ENCODE assay signal across 8 cellular contexts in genomic region chr16:85334718-85335583, GRCh38.
A peak's percentile ranks its signal among the peaks of the same experiment; 100 is the strongest.
DNase-seq lines count a peak whose midpoint lies in the region; ATAC-seq and TF ChIP-seq lines count a peak whose summit lies in the region.

No MANE protein-coding gene starts in this region.

- TF ChIP-seq EP300 in Ishikawa (IDR thresholded peaks at IDR 0.05; ENCODE audit: borderline replicate concordance), result peak; percentile 66; the same call in 1 of the 2 replicates

- no peaks in the 10 kb centered on the region for H3K79me2 ChIP-seq in mesendoderm (ENCODE audit: control insufficient read depth, insufficient read depth, low read length)

- peak overlapping the region; percentile 57 for H3K56ac ChIP-seq in mesendoderm (ENCODE audit: low read length)

- BruUV-seq in A673 (replicated peaks; lab: Mats Ljungman, UMichigan), result no TSS peak

- POLR2A ChIA-PET in A673 (lab: Charles Lee; ENCODE audit: low non-redundant PET), result no interaction called here

- H3K4ac ChIP-seq in mesendoderm (ENCODE audit: low read depth, low read length), result no peak overlapping the region

- H3K36me3 ChIP-seq in A673 (ENCODE audit: insufficient read depth, low read length, poor library complexity, severe bottlenecking) (no peaks in the 10 kb centered on the region), mesendoderm (ENCODE audit: control insufficient read depth, insufficient read depth, low read length) (no peaks in the 10 kb centered on the region)

- peak overlapping the region; percentile 28 for H3K18ac ChIP-seq in mesendoderm (ENCODE audit: low read length)

- ATAC-seq in HG03108 (IDR thresholded peaks at IDR 0.05; ENCODE audit: unreplicated experiment) (no peak), GM21390 (IDR thresholded peaks at IDR 0.05; ENCODE audit: unreplicated experiment) (no peak)

- no peak overlapping the region for H4K8ac ChIP-seq in mesendoderm (ENCODE audit: low read depth, low read length)

- DNase-seq in A673 (ENCODE audit: low spot score) (peak; percentile 45), astrocyte of the cerebellum (ENCODE audit: low read depth) (no peak), mesendoderm (peak; percentile 81), NCI-H2029 (lab: John Stamatoyannopoulos, UW) (no peak), coronary artery (ENCODE audit: low spot score) (no peak)

- H3K27ac ChIP-seq in A673 (ENCODE audit: low read depth, low read length, poor library complexity, severe bottlenecking) (peak overlapping the region; percentile 27), mesendoderm (ENCODE audit: low read depth, low read length) (peak overlapping the region; percentile 46), coronary artery (no peak overlapping the region)

- no CpG with 5 or more reads among the region's 35 CpGs for WGBS in mesendoderm (ENCODE audit: extremely low coverage, insufficient coverage, low lambda C conversion rate)

- H3K9me3 ChIP-seq in A673 (ENCODE audit: low read depth, low read length, poor library complexity, severe bottlenecking), result no peaks in the 10 kb centered on the region

- H3K27me3 ChIP-seq in A673 (replicated peaks; ENCODE audit: insufficient read depth, low read depth, low read length, poor library complexity) (no peaks in the 10 kb centered on the region), mesendoderm (ENCODE audit: insufficient read depth, low read length, poor library complexity) (no peaks in the 10 kb centered on the region)

- H4K5ac ChIP-seq in mesendoderm (ENCODE audit: low read length), result no peak overlapping the region

- H2BK15ac ChIP-seq in mesendoderm (replicated peaks; ENCODE audit: low read depth), result no peak overlapping the region

- no peaks in the 10 kb centered on the region for H3K79me1 ChIP-seq in mesendoderm (ENCODE audit: low read length)

- intact Hi-C loops in A673 (cut with micrococcal nuclease; ENCODE audit: unreplicated experiment), result no loop called here

- H2AK5ac ChIP-seq in mesendoderm (ENCODE audit: low read length), result no peak overlapping the region

- TF ChIP-seq CTCF in A673 (conservative IDR thresholded peaks at IDR 0.05; ENCODE audit: low read depth, low read length), result no peak
- TF ChIP-seq CTCF in astrocyte of the cerebellum (IDR thresholded peaks at IDR 0.05; ENCODE audit: low read depth, low read length, missing control alignments), result peak; percentile 14
- no peak for TF ChIP-seq CTCF in coronary artery (IDR thresholded peaks at IDR 0.05)

- H3K4me1 ChIP-seq in A673 (ENCODE audit: insufficient read depth, low read length, poor library complexity, severe bottlenecking), result peaks cover 36% of the 10 kb centered on the region
- H3K4me1 ChIP-seq in mesendoderm (ENCODE audit: control insufficient read depth, low read depth, low read length), result peaks cover 12% of the 10 kb centered on the region

- peak overlapping the region; percentile 57 for H2BK5ac ChIP-seq in mesendoderm (ENCODE audit: low read length)

- no peak for TF ChIP-seq RAD21 in Ishikawa (IDR thresholded peaks at IDR 0.05; ENCODE audit: low read depth)

- no peak overlapping the region for H3K4me3 ChIP-seq in A673 (ENCODE audit: low read depth, low read length, poor library complexity, severe bottlenecking)
- H3K4me3 ChIP-seq in astrocyte of the cerebellum (ENCODE audit: low read depth, low read length), result no peak overlapping the region
- no peak overlapping the region for H3K4me3 ChIP-seq in mesendoderm (ENCODE audit: low read length)
- no peak overlapping the region for H3K4me3 ChIP-seq in coronary artery

- peak overlapping the region; percentile 59 for H3K23ac ChIP-seq in mesendoderm (ENCODE audit: low read length)

- H3K9ac ChIP-seq in mesendoderm (ENCODE audit: low read length), result peak overlapping the region; percentile 46

- CTCF ChIA-PET in A673 (lab: Charles Lee), result no interaction called here

- in situ Hi-C loops in astrocyte of the cerebellum (cut with HindIII; ENCODE audit: low sequenced_read_pairs), result loop anchor here (5.0 kb wide), 1 partner anchor 73 kb away; no protein-coding TSS in a partner anchor

- H2BK120ac ChIP-seq in mesendoderm (ENCODE audit: low read depth, low read length), result no peak overlapping the region

- H3K4me2 ChIP-seq in mesendoderm (ENCODE audit: low read length), result peak overlapping the region; percentile 68

TF ChIP-seq in Ishikawa, 13 proteins besides CTCF, POLR2A, EP300 and RAD21:
- TF ChIP-seq TCF12 (IDR thresholded peaks at IDR 0.05; ENCODE audit: low read depth), result 0 out of 2 replicates have a peak, but pooled peaks have one; percentile 58
- peak; percentile 16; the same call in 1 of the 2 replicates for TF ChIP-seq TEAD4 (IDR thresholded peaks at IDR 0.05)
- no peak for TF ChIP-seq TAF1 (IDR thresholded peaks at IDR 0.05; ENCODE audit: low read depth)
- TF ChIP-seq MAX (IDR thresholded peaks at IDR 0.05), result no peak; the same call in 1 of the 2 replicates
- no peak for TF ChIP-seq CEBPB (IDR thresholded peaks at IDR 0.05)
- peak; percentile 71 for TF ChIP-seq EGR1 (IDR thresholded peaks at IDR 0.05)
- TF ChIP-seq NFIC (IDR thresholded peaks at IDR 0.05), result peak; percentile 50
- TF ChIP-seq ZBTB7A (IDR thresholded peaks at IDR 0.05; ENCODE audit: low read depth), result peak; percentile 83

Comparison
In these comparisons a context has a peak if more than half of its experiments do, and no peak if none do; other contexts are left out.
1. DNase-seq: peak in A673 (single experiment) and mesendoderm (single experiment); none in astrocyte of the cerebellum (single experiment), NCI-H2029 (single experiment) and coronary artery (single experiment).
2. H3K27ac ChIP-seq: peak in A673 (single experiment) and mesendoderm (single experiment); none in coronary artery (0 of 2).